ENCODE assay signal across 9 cellular contexts in genomic region chr15:90413411-90414379, GRCh38. TPM values are rescaled to one million over a fixed set of nuclear protein-coding genes. Genes with fewer than 3 reads are reported as not detected.
DNase-seq lines count a peak whose midpoint lies in the region; ATAC-seq, FAIRE-seq and TF ChIP-seq lines count a peak whose summit lies in the region.
"Had no signal": no experiment of that assay in that cellular context is flagged by ENCODE, and none has a peak within 500 bp of the region (broad histone marks: within the 10 kb centered on the region; RNA-seq: fewer than 3 reads in every experiment).

No MANE protein-coding gene starts in this region.

- peak; percentile 63 for DNase-seq in HCEC 1CT
- DNase-seq in T-cell = no peak
- peak; percentile 59 to 73 for DNase-seq in fibroblast of lung (ENCODE audit: low read depth in 2 of 2)
- no peak for DNase-seq in HepG2 (ENCODE audit: low spot score)
- no peak for DNase-seq in NCI-H2081 treated with DMSO at 0.1 percent for 48 hours (lab: John Stamatoyannopoulos, UW)
- no peak for DNase-seq in stimulated activated naive CD4-positive, alpha-beta T cell (lab: John Stamatoyannopoulos, UW)
- DNase-seq: erythroblast had no signal

- peaks cover 79 to 86% (median 83%) of the 10 kb centered on the region in 3 donors for H3K4me1 Mint-ChIP-seq in T-cell

- TF ChIP-seq EP300 in HepG2 (IDR thresholded peaks at IDR 0.05; ENCODE audit: low read depth in 2 of 2, low read length in 2 of 2) (no peak), HepG2 (CRISPR knock-in tag; IDR thresholded peaks at IDR 0.05; ENCODE audit: borderline replicate concordance) (no peak)

- no peak for FAIRE-seq in HepG2 (lab: Jason Lieb, UNC)

- H3K36me3 ChIP-seq in fibroblast of lung (ENCODE audit: control insufficient read depth, insufficient read depth, low read length) (no peaks in the 10 kb centered on the region), rectal smooth muscle tissue (ENCODE audit: control insufficient read depth, insufficient read depth, low read length) (no peaks in the 10 kb centered on the region), HepG2 (replicated peaks in 1 of 2; ENCODE audit: control insufficient read depth in 1 of 2, insufficient read depth in 2 of 2, low read length in 2 of 2) (no peaks in the 10 kb centered on the region)

- no peak for TF ChIP-seq RAD21 in HepG2 (CRISPR knock-in tag; IDR thresholded peaks at IDR 0.05)

- TF ChIP-seq CTCF in fibroblast of lung (conservative IDR thresholded peaks at IDR 0.05 in 1 of 2, IDR thresholded peaks at IDR 0.05 in 1 of 2; ENCODE audit: low read depth in 1 of 2, low read length in 2 of 2) = no peak
- no peak for TF ChIP-seq CTCF in HepG2 (CRISPR knock-in tag; IDR thresholded peaks at IDR 0.05)

- H3K27me3 Mint-ChIP-seq in T-cell = no peaks in the 10 kb centered on the region

- H4K20me1 ChIP-seq in fibroblast of lung (ENCODE audit: control insufficient read depth, extremely low read depth, insufficient read depth, low read length) = no peaks in the 10 kb centered on the region
- H4K20me1 ChIP-seq in HepG2 (ENCODE audit: insufficient read depth, low read length) = no peaks in the 10 kb centered on the region

- H3K36me3 Mint-ChIP-seq in T-cell = peaks cover 33% of the 10 kb centered on the region

- intact Hi-C loops in HepG2 (cut with micrococcal nuclease; ENCODE audit: unreplicated experiment) = no loop called here

- H3K4me2 ChIP-seq in fibroblast of lung (ENCODE audit: extremely low read depth, insufficient read depth, low read length) (peak overlapping the region; percentile 80), HepG2 (ENCODE audit: low read depth, low read length) (no peak overlapping the region)

- CTCF ChIA-PET in T-cell (lab: Charles Lee) = interaction anchor here (0.6 to 1.0 kb wide), 2 partner anchors 77 to 502 kb away, joined by 3 to 6 read pairs; no protein-coding TSS in a partner anchor
- CTCF ChIA-PET in HepG2 (lab: Yijun Ruan, JAX; ENCODE audit: low intra/inter-chr PET ratio, low total read pairs) = no interaction called here

- peak overlapping the region; percentile 70 to 77 for H3K27ac Mint-ChIP-seq in T-cell

- peak in 3 of 4 experiments; percentile 38 to 72 (median 45) for ATAC-seq in T-cell (replicated peaks in 1 of 4)
- ATAC-seq in HepG2 = no peak
- ATAC-seq in HG03342 (IDR thresholded peaks at IDR 0.05; ENCODE audit: unreplicated experiment) = no peak

- H3K4me3 Mint-ChIP-seq in T-cell = peak overlapping the region in 2 of 3 donors; percentile 18 to 47

- H3K9me3 ChIP-seq in fibroblast of lung (ENCODE audit: control insufficient read depth, insufficient read depth, low read depth, low read length) (no peaks in the 10 kb centered on the region), HepG2 (ENCODE audit: low read length) (no peaks in the 10 kb centered on the region)

- H3K27ac ChIP-seq in fibroblast of lung (ENCODE audit: insufficient read depth, low read length) (peak overlapping the region; percentile 81), rectal smooth muscle tissue (ENCODE audit: low read depth, low read length) (peak overlapping the region; percentile 14), HepG2 (ENCODE audit: extremely low read length, insufficient read depth, low read length) (no peak overlapping the region)

- 97% methylated on average over 10 of the region's 10 CpGs for WGBS in HepG2 (ENCODE audit: low lambda C conversion rate)

- no peak for TF ChIP-seq POLR2A in HepG2 (IDR thresholded peaks at IDR 0.05; ENCODE audit: insufficient read depth in 1 of 2, low read depth in 2 of 2, low read length in 2 of 2)

- H2AFZ ChIP-seq in fibroblast of lung (ENCODE audit: low read length) = no peak overlapping the region
- no peak overlapping the region for H2AFZ ChIP-seq in HepG2 (ENCODE audit: low read length)

- H3K27me3 ChIP-seq in fibroblast of lung (ENCODE audit: control insufficient read depth, insufficient read depth, low read length) (no peaks in the 10 kb centered on the region), rectal smooth muscle tissue (ENCODE audit: control insufficient read depth, insufficient read depth, low read length) (no peaks in the 10 kb centered on the region), HepG2 (ENCODE audit: control insufficient read depth in 1 of 2, insufficient read depth in 2 of 2, low read length in 2 of 2) (no peaks in the 10 kb centered on the region)

- no peak overlapping the region for H3K9ac ChIP-seq in fibroblast of lung (ENCODE audit: insufficient read depth, low read length)
- H3K9ac ChIP-seq in rectal smooth muscle tissue (ENCODE audit: low read length) = no peak overlapping the region
- H3K9ac ChIP-seq in HepG2 (ENCODE audit: insufficient read depth, low read depth, low read length) = no peak overlapping the region

- POLR2A ChIA-PET in T-cell (lab: Charles Lee) = interaction anchor here in 1 of 2 donors (0.6 kb wide), 1 partner anchor 153 kb away, joined by 6 read pairs; no protein-coding TSS in a partner anchor
- POLR2A ChIA-PET in HepG2 (lab: Yijun Ruan, JAX) = no interaction called here

- H3K9me3 Mint-ChIP-seq in T-cell = peaks cover 0 to 3% (median 3%) of the 10 kb centered on the region in 3 donors

- H3K79me2 ChIP-seq in fibroblast of lung (ENCODE audit: control insufficient read depth, insufficient read depth, low read length) (peaks cover 85% of the 10 kb centered on the region), HepG2 (ENCODE audit: insufficient read depth, low read length) (peaks cover 5% of the 10 kb centered on the region)

- H3K4me3 ChIP-seq in fibroblast of lung (replicated peaks in 1 of 4; ENCODE audit: control extremely low read depth in 1 of 4, insufficient read depth in 1 of 4, low read depth in 3 of 4, low read length in 4 of 4) = no peak overlapping the region
- H3K4me3 ChIP-seq in rectal smooth muscle tissue (ENCODE audit: low read length) = no peak overlapping the region
- H3K4me3 ChIP-seq in HepG2 (replicated peaks in 1 of 3; ENCODE audit: insufficient read depth in 1 of 3, low read depth in 2 of 3, low read length in 3 of 3) = no peak overlapping the region

- in situ Hi-C loops in HepG2 (cut with HindIII; ENCODE audit: extremely low pct_ligation_motif_present, low pct_unique_long_range_greater_than_20kb) = no loop called here

- no TSS peak for BruUV-seq in HepG2 (replicated peaks; lab: Mats Ljungman, UMichigan)

- H3K4me1 ChIP-seq in fibroblast of lung (ENCODE audit: control insufficient read depth, extremely low read depth, insufficient read depth, low read length) (peaks cover 18% of the 10 kb centered on the region), rectal smooth muscle tissue (ENCODE audit: control insufficient read depth, insufficient read depth, low read length) (peaks cover 21% of the 10 kb centered on the region), HepG2 (ENCODE audit: insufficient read depth, low read length) (no peaks in the 10 kb centered on the region)

TF ChIP-seq in HepG2, 621 proteins besides CTCF, POLR2A, EP300 and RAD21 (continues in another document):
- TF ChIP-seq TGIF2 (CRISPR knock-in tag; IDR thresholded peaks at IDR 0.05) (no peak), CREM (IDR thresholded peaks at IDR 0.05) (no peak), CREM (CRISPR knock-in tag; IDR thresholded peaks at IDR 0.05) (no peak), SP5 (CRISPR knock-in tag; IDR thresholded peaks at IDR 0.05; ENCODE audit: borderline replicate concordance, low read depth) (no peak), ZNF296 (CRISPR knock-in tag; conservative IDR thresholded peaks at IDR 0.05) (no peak), PBX3 (CRISPR knock-in tag; IDR thresholded peaks at IDR 0.05; ENCODE audit: borderline replicate concordance) (no peak)

RNA-seq across cellular contexts. Expression of gene IQGAP1, which starts 25.7 kb away (rescaled TPM):
- total RNA-seq in T-cell (100 to 1,000 TPM; 125 to 158 (median 127) TPM), fibroblast of lung (160 and 270 TPM in 2 replicates), HepG2 (2016; rRNA removed; fragmentation: Illumina TruSeq; extraction: Trizol) (25.9 and 37.9 TPM in 2 replicates)
- polyA plus RNA-seq in fibroblast of lung (222 and 231 TPM in 2 replicates), HepG2 (2011; rRNA removed) (22.5 and 29.5 TPM in 2 replicates)
- polyA plus RNA-seq in fibroblast of lung (2012) = 176 TPM in 2 replicates
- polyA minus RNA-seq in fibroblast of lung (ENCODE audit: low replicate concordance) = 127 and 133 TPM in 2 replicates
- total RNA-seq in HepG2 (2016; cell fraction: cytosol; rRNA removed; fragmentation: Illumina TruSeq; extraction: Trizol; ENCODE audit: low read depth) = 7.0 and 10.3 TPM in 2 replicates
- total RNA-seq in HepG2 (2016; cell fraction: insoluble cytoplasmic fraction; rRNA removed; fragmentation: Illumina TruSeq; extraction: Trizol) = 24.2 and 39.8 TPM in 2 replicates
- 4.9 and 6.0 TPM in 2 replicates for total RNA-seq in HepG2 (2016; cell fraction: membrane; rRNA removed; fragmentation: Illumina TruSeq; extraction: Trizol)
- 45.8 and 61.3 TPM in 2 replicates for total RNA-seq in HepG2 (2016; cell fraction: nucleus; rRNA removed; fragmentation: Illumina TruSeq; extraction: Trizol)
- 6.9 and 8.8 TPM in 2 replicates for polyA plus RNA-seq in HepG2 (2011; cell fraction: cytosol; rRNA removed)
- polyA plus RNA-seq in HepG2 (2011; cell fraction: nucleus; rRNA removed) = 43.0 and 44.1 TPM in 2 replicates
- polyA plus RNA-seq in HepG2 (2012) = 19.9 and 21.7 TPM in 2 replicates
- polyA plus RNA-seq in HepG2 (2016; cell fraction: cytosol; fragmentation: Illumina TruSeq; extraction: Trizol; ENCODE audit: low read depth) = 0.76 and 1.4 TPM in 2 replicates
- polyA plus RNA-seq in HepG2 (2016; cell fraction: insoluble cytoplasmic fraction; fragmentation: Illumina TruSeq; extraction: Trizol; ENCODE audit: low read depth) = 26.8 and 29.0 TPM in 2 replicates
- 2.5 and 4.1 TPM in 2 replicates for polyA plus RNA-seq in HepG2 (2016; cell fraction: membrane; fragmentation: Illumina TruSeq; extraction: Trizol; ENCODE audit: low read depth)
- 58.6 and 63.1 TPM in 2 replicates for polyA plus RNA-seq in HepG2 (2016; cell fraction: nucleus; fragmentation: Illumina TruSeq; extraction: Trizol; ENCODE audit: insufficient read depth, low read depth)
- polyA minus RNA-seq in HepG2 (2011; rRNA and poly(A)+ RNA removed; ENCODE audit: low replicate concordance) = 43.9 and 274 TPM in 2 replicates
- polyA minus RNA-seq in HepG2 (2011; cell fraction: cytosol; rRNA and poly(A)+ RNA removed) = 20.6 and 26.9 TPM in 2 replicates
- 216 and 230 TPM in 2 replicates for polyA minus RNA-seq in HepG2 (2011; cell fraction: nucleus; rRNA and poly(A)+ RNA removed)

Comparison
In these comparisons a context has a peak if more than half of its experiments do, and no peak if none do; other contexts are left out.
1. DNase-seq: peak in HCEC 1CT (single experiment) and fibroblast of lung (2 of 2); none in T-cell (0 of 34), HepG2 (single experiment), NCI-H2081 treated with DMSO at 0.1 percent for 48 hours (single experiment) and stimulated activated naive CD4-positive, alpha-beta T cell (0 of 6).
2. ATAC-seq: peak in T-cell (3 of 4); none in HepG2 (single experiment) and HG03342 (single experiment).